21 cellular contexts compared by ENCODE assay signal in the genomic region with DNA sequence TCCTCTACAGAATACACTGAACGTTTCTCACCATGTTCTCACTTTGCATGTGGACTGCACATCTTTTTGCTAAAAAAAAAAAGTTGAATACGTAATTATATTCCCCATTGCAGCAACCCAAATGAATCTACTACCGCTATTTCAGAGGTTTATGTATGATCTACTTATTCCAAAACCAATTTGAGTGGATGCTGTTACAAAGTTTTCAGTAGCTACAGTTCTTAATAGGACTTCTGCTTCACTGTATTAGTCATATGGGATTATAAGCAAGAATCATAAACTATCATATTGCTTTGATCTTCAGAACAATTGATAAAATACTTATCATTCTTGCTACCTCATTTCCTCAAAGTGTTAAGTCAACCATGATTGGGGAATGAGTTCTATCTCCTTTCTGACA.
DNase-seq lines count a peak whose midpoint lies in the region; ATAC-seq, FAIRE-seq and TF ChIP-seq lines count a peak whose summit lies in the region.
"Had no signal": no experiment of that assay in that cellular context is flagged by ENCODE, and none has a peak within 500 bp of the region (broad histone marks: within the 10 kb centered on the region; RNA-seq: fewer than 3 reads in every experiment).

No MANE protein-coding gene starts in this region.

- no peak for TF ChIP-seq CTCF in MCF 10A (IDR thresholded peaks at IDR 0.05; ENCODE audit: unreplicated experiment)
- TF ChIP-seq CTCF in breast epithelium (IDR thresholded peaks at IDR 0.05), result no peak

- no peak overlapping the region for H3K4me3 Mint-ChIP-seq in MCF 10A (ENCODE audit: unreplicated experiment)
- H3K4me3 Mint-ChIP-seq: B cell; CD4-positive, alpha-beta T cell; CD8-positive, alpha-beta T cell had no signal

- no peak overlapping the region for H3K27ac ChIP-seq in breast epithelium
- H3K27ac ChIP-seq: 22Rv1; BLaER1 treated with 17β-estradiol and CSF1 and Interleukin-3, amounts not matched to agents 10 nM and 100 nM; C4-2B had no signal

- H3K27ac Mint-ChIP-seq in MCF 10A (ENCODE audit: low read depth, unreplicated experiment), result peak overlapping the region; percentile 51
- H3K27ac Mint-ChIP-seq: B cell; CD4-positive, alpha-beta T cell; CD8-positive, alpha-beta T cell had no signal

- no peak for DNase-seq in MCF 10A (ENCODE audit: unreplicated experiment)
- no peak for DNase-seq in breast epithelium (ENCODE audit: low spot score in 2 of 2)
- DNase-seq in HTR-8/SVneo (ENCODE audit: insufficient read length, low spot score), result no peak
- DNase-seq in iris pigment epithelial cell (ENCODE audit: low read depth), result peak; percentile 10
- DNase-seq: AML-193; Caco-2; Calu3; CD4-positive, alpha-beta T cell; CD8-positive, alpha-beta T cell; DMS79 treated with DMSO at 0.1 percent for 48 hours; GF-D8 had no signal

- intact Hi-C loops in MCF 10A (cut with micrococcal nuclease), result no loop called here
- intact Hi-C loops in breast epithelium (cut with DNase I; ENCODE audit: low total_unique reads), result no loop called here

- H3K9me3 ChIP-seq in breast epithelium, result no peaks in the 10 kb centered on the region
- H3K9me3 ChIP-seq: A549, Caco-2 had no signal

- no peak for ATAC-seq in GM21528 (IDR thresholded peaks at IDR 0.05; ENCODE audit: low FRiP score, unreplicated experiment)
- no peak for ATAC-seq in HG02571 (IDR thresholded peaks at IDR 0.05; ENCODE audit: unreplicated experiment)
- ATAC-seq: A549; CD8-positive, alpha-beta T cell had no signal

- peaks cover 20% of the 10 kb centered on the region for H3K4me1 Mint-ChIP-seq in MCF 10A (ENCODE audit: insufficient read depth, unreplicated experiment)
- H3K4me1 Mint-ChIP-seq: B cell had no signal

- H3K36me3 Mint-ChIP-seq in MCF 10A (ENCODE audit: insufficient read depth, unreplicated experiment), result peaks cover 12% of the 10 kb centered on the region
- H3K36me3 Mint-ChIP-seq: CD8-positive, alpha-beta T cell had no signal

- no peak overlapping the region for H3K4me3 ChIP-seq in breast epithelium
- H3K4me3 ChIP-seq: A549; BLaER1 treated with 17β-estradiol and CSF1 and Interleukin-3, amounts not matched to agents 10 nM and 100 nM had no signal

- no peak for TF ChIP-seq POLR2A in breast epithelium (IDR thresholded peaks at IDR 0.05)

- CTCF ChIA-PET in MCF 10A (lab: Yijun Ruan, JAX), result interaction anchor here (0.6 to 1.2 kb wide), 4 partner anchors 17 to 275 kb away, joined by 3 to 6 read pairs (median 4); no protein-coding TSS in a partner anchor

- POLR2A ChIA-PET in MCF 10A (lab: Yijun Ruan, JAX), result interaction anchor here (0.6 to 1.5 kb wide), 2 partner anchors 21 to 22 kb away, joined by 3 to 4 read pairs; no protein-coding TSS in a partner anchor

- H3K27me3 ChIP-seq in breast epithelium, result no peaks in the 10 kb centered on the region
- H3K27me3 ChIP-seq: BLaER1 treated with 17β-estradiol and CSF1 and Interleukin-3, amounts not matched to agents 10 nM and 100 nM had no signal

- no TSS peak for BruUV-seq in MCF 10A (replicated peaks; lab: Mats Ljungman, UMichigan)

- H3K9me3 Mint-ChIP-seq in MCF 10A (ENCODE audit: unreplicated experiment), result no peaks in the 10 kb centered on the region
- H3K9me3 Mint-ChIP-seq: CD4-positive, alpha-beta T cell had no signal

- no peaks in the 10 kb centered on the region for H3K27me3 Mint-ChIP-seq in MCF 10A (ENCODE audit: insufficient read depth, unreplicated experiment)
- H3K27me3 Mint-ChIP-seq: B cell; CD4-positive, alpha-beta T cell had no signal

- H3K4me1 ChIP-seq in breast epithelium, result no peaks in the 10 kb centered on the region
- H3K4me1 ChIP-seq: BLaER1 treated with 17β-estradiol and CSF1 and Interleukin-3, amounts not matched to agents 10 nM and 100 nM had no signal

- no peaks in the 10 kb centered on the region for H3K36me3 ChIP-seq in breast epithelium

- FAIRE-seq in HTR-8/SVneo (lab: Jason Lieb, UNC), result peak; percentile 28
- FAIRE-seq: A549, D721Med, G401.6, GM19239 had no signal
